11 cellular contexts compared by ENCODE assay signal in genomic region chr16:54937673-54938350, GRCh38. TPM values are rescaled to one million over a fixed set of nuclear protein-coding genes. Genes with fewer than 3 reads are reported as not detected.
A peak's percentile ranks its signal among the peaks of the same experiment; 100 is the strongest.
DNase-seq lines count a peak whose midpoint lies in the region; ATAC-seq and TF ChIP-seq lines count a peak whose summit lies in the region.
"Had no signal": no experiment of that assay in that cellular context is flagged by ENCODE, and none has a peak within 500 bp of the region (broad histone marks: within the 10 kb centered on the region; RNA-seq: fewer than 3 reads in every experiment).

No MANE protein-coding gene starts in this region.

- no peaks in the 10 kb centered on the region for H3K79me2 ChIP-seq in ACC112 (ENCODE audit: control insufficient read depth, insufficient read depth, low read length, unreplicated experiment)

- H3K27ac Mint-ChIP-seq in naive thymus-derived CD4-positive, alpha-beta T cell, result peak overlapping the region in 1 of 9 donors; percentile 68

- H3K4me3 Mint-ChIP-seq in naive thymus-derived CD4-positive, alpha-beta T cell, result peak overlapping the region in 7 of 10 donors; percentile 9 to 61 (median 55)

- CTCF ChIA-PET in naive thymus-derived CD4-positive, alpha-beta T cell (lab: Charles Lee), result no interaction called here

- peak overlapping the region; percentile 78; the same call in 1 of the 2 replicates for H3K4me3 ChIP-seq in ACC112 (ENCODE audit: low read depth, low read length)
- H3K4me3 ChIP-seq in H7 (ENCODE audit: insufficient read depth, low read depth, low read length), result peak overlapping the region; percentile 35
- H3K4me3 ChIP-seq in dorsolateral prefrontal cortex, result peak overlapping the region in 34 of 59 donors; percentile 0 to 61 (median 28)
- no peak overlapping the region for H3K4me3 ChIP-seq in naive thymus-derived CD4-positive, alpha-beta T cell (ENCODE audit: low read length)

- H3K27ac ChIP-seq in ACC112 (ENCODE audit: low read depth, low read length), result no peak overlapping the region
- peak overlapping the region in 1 of 59 donors; percentile 2 for H3K27ac ChIP-seq in dorsolateral prefrontal cortex
- H3K27ac ChIP-seq in naive thymus-derived CD4-positive, alpha-beta T cell (ENCODE audit: low read depth, low read length), result no peak overlapping the region

- H2AFZ ChIP-seq in ACC112 (ENCODE audit: low read length, unreplicated experiment), result no peak overlapping the region

- peaks cover 0 to 17% (median 0%) of the 10 kb centered on the region in 11 donors for H3K9me3 Mint-ChIP-seq in naive thymus-derived CD4-positive, alpha-beta T cell

- H3K27me3 ChIP-seq in ACC112 (ENCODE audit: insufficient read depth, low read length) (no peaks in the 10 kb centered on the region), H7 (ENCODE audit: control insufficient read depth, insufficient read depth, low read length) (peaks cover 91% of the 10 kb centered on the region), dorsolateral prefrontal cortex (peaks cover 12 to 92% (median 80%) of the 10 kb centered on the region in 45 donors)
- peaks cover 10 to 29% of the 10 kb centered on the region in 2 donors for H3K27me3 ChIP-seq in naive thymus-derived CD4-positive, alpha-beta T cell (ENCODE audit: control insufficient read depth in 2 of 2, insufficient read depth in 2 of 2, low read length in 2 of 2)

- DNase-seq in H7, result peak; percentile 62
- DNase-seq in dorsolateral prefrontal cortex, result no peak
- DNase-seq in naive thymus-derived CD4-positive, alpha-beta T cell, result no peak
- DNase-seq in stimulated activated CD4-positive, alpha-beta T cell treated with anti-CD3 and anti-CD28 coated beads, Interleukin-4, amount 100 ng/mL, for 1 hour, result no peak
- DNase-seq: activated naive CD4-positive, alpha-beta T cell treated with anti-CD3 and anti-CD28 coated beads, Interleukin-2, amount 50 U/mL, for 16 hours; NCI-H187; stimulated activated CD4-positive, alpha-beta T cell treated with anti-CD3 and anti-CD28 coated beads, Interleukin-12 subunit alpha, Interleukin-12 subunit beta, amount 100 ng/mL, for 4 hours had no signal

- peak in 4 of 56 donors; percentile 3 to 6 (median 4) for TF ChIP-seq CTCF in dorsolateral prefrontal cortex (IDR thresholded peaks at IDR 0.05 in 54 of 56, conservative IDR thresholded peaks at IDR 0.05 in 2 of 56; ENCODE audit: low read depth in 1 of 56, partially characterized antibody in 56 of 56)

- POLR2A ChIA-PET in naive thymus-derived CD4-positive, alpha-beta T cell (lab: Charles Lee), result no interaction called here

- H3K36me3 ChIP-seq in ACC112 (ENCODE audit: insufficient read depth, low read length), result no peaks in the 10 kb centered on the region
- no peaks in the 10 kb centered on the region for H3K36me3 ChIP-seq in H7 (replicated peaks; ENCODE audit: control insufficient read depth, insufficient read depth, low read length)
- no peaks in the 10 kb centered on the region for H3K36me3 ChIP-seq in naive thymus-derived CD4-positive, alpha-beta T cell (ENCODE audit: control insufficient read depth in 2 of 3, insufficient read depth in 3 of 3, low read length in 3 of 3)

- no peaks in the 10 kb centered on the region for H3K9me3 ChIP-seq in naive thymus-derived CD4-positive, alpha-beta T cell (ENCODE audit: control insufficient read depth in 2 of 3, low read length in 3 of 3)

- H3K36me3 Mint-ChIP-seq in naive thymus-derived CD4-positive, alpha-beta T cell, result peaks cover 0 to 5% (median 0%) of the 10 kb centered on the region in 5 donors

- peaks cover 80 to 93% (median 86%) of the 10 kb centered on the region in 5 donors for H3K27me3 Mint-ChIP-seq in naive thymus-derived CD4-positive, alpha-beta T cell

- ATAC-seq in naive thymus-derived CD4-positive, alpha-beta T cell, result no peak
- no peak for ATAC-seq in HG02798 (IDR thresholded peaks at IDR 0.05; ENCODE audit: poor library complexity, unreplicated experiment)
- ATAC-seq in GM18907 (IDR thresholded peaks at IDR 0.05; ENCODE audit: unreplicated experiment), result no peak
- no peak for ATAC-seq in HG02610 (IDR thresholded peaks at IDR 0.05; ENCODE audit: unreplicated experiment)

- no peaks in the 10 kb centered on the region for H3K4me1 ChIP-seq in ACC112 (ENCODE audit: control insufficient read depth, insufficient read depth, low read length, unreplicated experiment)
- no peaks in the 10 kb centered on the region for H3K4me1 ChIP-seq in naive thymus-derived CD4-positive, alpha-beta T cell (ENCODE audit: control insufficient read depth in 2 of 2, insufficient read depth in 2 of 2, low read length in 2 of 2)

- peaks cover 7 to 32% (median 14%) of the 10 kb centered on the region in 7 donors for H3K4me1 Mint-ChIP-seq in naive thymus-derived CD4-positive, alpha-beta T cell

- intact Hi-C loops in dorsolateral prefrontal cortex (cut with DNase I), result loop anchor here (5.0 to 10.0 kb wide), 3 partner anchors 434 to 1163 kb away; partner anchors contain the start of gene IRX3 (in 1 of the 2)
- intact Hi-C loops in naive thymus-derived CD4-positive, alpha-beta T cell (cut with micrococcal nuclease), result loop anchor here in 1 of 2 donors (2.0 kb wide), 1 partner anchor 1045 kb away; no protein-coding TSS in a partner anchor

RNA-seq across cellular contexts. Expression of gene IRX5, which starts 7.1 kb away (rescaled TPM):
- total RNA-seq in H7 (2014; rRNA removed; shearing (Covaris generic)), result 1.2 and 1.5 TPM in 2 replicates
- under 1 TPM in 10 of 120 experiments, not detected in 110; 0.23 to 1.00 (median 0.40) TPM for total RNA-seq in dorsolateral prefrontal cortex
- total RNA-seq in naive thymus-derived CD4-positive, alpha-beta T cell, result under 1 TPM in 1 of 5 experiments, not detected in 4; 0.36 TPM
- not detected for polyA plus RNA-seq in naive thymus-derived CD4-positive, alpha-beta T cell
